Comparison of ENCODE assay signal across 8 cellular contexts in the genomic region with DNA sequence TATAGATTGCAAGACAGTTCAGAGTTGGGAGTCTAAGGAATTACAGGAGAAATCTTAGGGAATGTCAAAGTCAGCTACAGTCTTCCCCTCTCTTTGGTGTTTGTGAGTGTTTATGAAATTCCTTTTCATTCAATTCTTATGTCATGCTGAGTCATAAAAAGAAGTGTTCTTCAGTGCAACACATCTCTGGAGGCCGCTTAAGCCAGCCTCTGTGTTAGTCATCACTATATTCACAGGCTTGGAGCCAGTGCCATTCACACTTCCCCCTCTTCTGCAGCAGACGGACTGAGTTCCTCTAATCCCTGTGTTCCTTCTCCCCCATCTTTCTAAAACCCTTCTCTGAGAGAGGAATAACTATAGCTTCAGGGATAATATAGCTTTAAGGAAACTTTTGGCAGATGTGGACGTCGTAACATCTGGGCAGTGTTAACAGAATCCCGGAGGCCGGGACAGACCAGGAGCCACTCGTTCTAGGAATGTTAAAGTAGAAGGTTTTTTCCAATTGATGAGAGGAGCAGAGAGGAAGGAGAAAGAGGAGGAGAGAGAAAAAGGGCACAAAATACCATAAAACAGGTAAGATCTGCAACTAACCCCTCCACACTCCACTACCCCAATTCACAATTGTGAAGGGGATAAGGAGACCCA. TPM values are rescaled to one million over a fixed set of nuclear protein-coding genes. Genes with fewer than 3 reads are reported as not detected.
DNase-seq lines count a peak whose midpoint lies in the region; ATAC-seq and TF ChIP-seq lines count a peak whose summit lies in the region.

TSS of gene SRPX2 (plus strand) at position 257 of the 645 bp plus-strand sequence. CDS start 2,124 bp downstream, outside the sequence.

- peak within 1 kb of the TSS; percentile 79 for H2BK5ac ChIP-seq in mesenchymal stem cell (ENCODE audit: low read depth, low read length, poor library complexity, severe bottlenecking)

- H2BK120ac ChIP-seq in mesenchymal stem cell (ENCODE audit: low read depth, low read length): peak within 1 kb of the TSS; percentile 34

- 0% methylated on average over 3 of the region's 7 CpGs for WGBS in mesenchymal stem cell

- H3K27ac Mint-ChIP-seq in activated naive CD8-positive, alpha-beta T cell treated with anti-CD3 and anti-CD28 coated beads, Interleukin-2, amount 50 U/mL, for 24 hours: no peak within 1 kb of the TSS

- no peak within 1 kb of the TSS for H3K14ac ChIP-seq in mesenchymal stem cell (ENCODE audit: low read length in 2 of 2)

- H2BK15ac ChIP-seq in mesenchymal stem cell (ENCODE audit: low read depth, poor library complexity, severe bottlenecking): no peak within 1 kb of the TSS

- H3K79me1 ChIP-seq in mesenchymal stem cell (replicated peaks; ENCODE audit: low read length, poor library complexity, severe bottlenecking): no peaks in the 10 kb centered on the region

- POLR2A ChIA-PET in AG04450 (lab: Yijun Ruan, JAX): interaction anchor here (0.6 kb wide), 1 partner anchor 16 kb away, joined by 3 read pairs; no protein-coding TSS in a partner anchor

- peaks cover 8% of the 10 kb centered on the region for H3K27me3 Mint-ChIP-seq in activated naive CD8-positive, alpha-beta T cell treated with anti-CD3 and anti-CD28 coated beads, Interleukin-2, amount 50 U/mL, for 24 hours

- H4K91ac ChIP-seq in mesenchymal stem cell (ENCODE audit: low read length): peak within 1 kb of the TSS; percentile 25

- peak within 1 kb of the TSS in 1 of 2 experiments; percentile 82 for H3K4ac ChIP-seq in mesenchymal stem cell (ENCODE audit: low read depth in 1 of 2, low read length in 2 of 2)

- H3K9ac ChIP-seq in mesenchymal stem cell (ENCODE audit: low read length): peak within 1 kb of the TSS; percentile 94

- CTCF ChIA-PET in AG04450 (lab: Charles Lee): interaction anchor here (0.9 to 2.1 kb wide), 3 partner anchors 11 to 29 kb away, joined by 3 to 7 read pairs (median 5); no protein-coding TSS in a partner anchor

- TF ChIP-seq CTCF in AG04450 (IDR thresholded peaks at IDR 0.05; ENCODE audit: low read depth, low read length) (no peak), brain microvascular endothelial cell (IDR thresholded peaks at IDR 0.05; ENCODE audit: low read depth, low read length, missing control alignments) (no peak)

- H2BK12ac ChIP-seq in mesenchymal stem cell (ENCODE audit: low read length in 2 of 2): no peak within 1 kb of the TSS

- in situ Hi-C loops in brain microvascular endothelial cell (cut with HindIII; ENCODE audit: low pct_ligation_motif_present, low sequenced_read_pairs): no loop called here

- peak within 1 kb of the TSS; percentile 37 to 87 for H3K18ac ChIP-seq in mesenchymal stem cell (ENCODE audit: low read depth in 1 of 2, low read length in 2 of 2)

- peak within 1 kb of the TSS; percentile 94 for H3K27ac ChIP-seq in AG04450 (ENCODE audit: low read depth, low read length)
- peak within 1 kb of the TSS; percentile 79 for H3K27ac ChIP-seq in brain microvascular endothelial cell
- H3K27ac ChIP-seq in mesenchymal stem cell (ENCODE audit: low read length, poor library complexity, severe bottlenecking): peak within 1 kb of the TSS; percentile 88

- H3K9me3 ChIP-seq in AG04450 (ENCODE audit: control insufficient read depth, insufficient read depth, low read length) (no peaks in the 10 kb centered on the region), mesenchymal stem cell (ENCODE audit: control insufficient read depth, low read length) (no peaks in the 10 kb centered on the region)

- no peak within 1 kb of the TSS for H3K23ac ChIP-seq in mesenchymal stem cell (ENCODE audit: low read length in 2 of 2)

- no peak within 1 kb of the TSS for H3K4me3 Mint-ChIP-seq in activated naive CD8-positive, alpha-beta T cell treated with anti-CD3 and anti-CD28 coated beads, Interleukin-2, amount 50 U/mL, for 24 hours

- H3K36me3 Mint-ChIP-seq in activated naive CD8-positive, alpha-beta T cell treated with anti-CD3 and anti-CD28 coated beads, Interleukin-2, amount 50 U/mL, for 24 hours (ENCODE audit: low read depth): no peaks in the 10 kb centered on the region

- H3K36me3 ChIP-seq in brain microvascular endothelial cell (replicated peaks) (no peaks in the 10 kb centered on the region), mesenchymal stem cell (ENCODE audit: control insufficient read depth in 1 of 2, insufficient read depth in 2 of 2, low read depth in 1 of 2, low read length in 2 of 2) (no peaks in the 10 kb centered on the region)

- DNase-seq in AG04450 (ENCODE audit: low read depth, low spot score) (peak; percentile 74), brain microvascular endothelial cell (peak; percentile 81), mesenchymal stem cell (peak; percentile 93), OCI-M2 (lab: John Stamatoyannopoulos, UW; ENCODE audit: unreplicated experiment) (no peak), NCI-H1092 (lab: John Stamatoyannopoulos, UW) (no peak), T-helper 9 cell (no peak)
- DNase-seq in activated naive CD8-positive, alpha-beta T cell treated with anti-CD3 and anti-CD28 coated beads, Interleukin-2, amount 50 U/mL, for 24 hours: no peak

- H3K4me2 ChIP-seq in mesenchymal stem cell (ENCODE audit: low read length, poor library complexity, severe bottlenecking): peak within 1 kb of the TSS; percentile 73

- no peaks in the 10 kb centered on the region for H3K27me3 ChIP-seq in AG04450 (ENCODE audit: control insufficient read depth, insufficient read depth, low read length)
- no peaks in the 10 kb centered on the region for H3K27me3 ChIP-seq in brain microvascular endothelial cell (replicated peaks)
- peaks cover 0 to 34% of the 10 kb centered on the region in 2 experiments for H3K27me3 ChIP-seq in mesenchymal stem cell (ENCODE audit: control insufficient read depth in 1 of 2, insufficient read depth in 1 of 2, low read length in 2 of 2)

- H3K4me1 ChIP-seq in mesenchymal stem cell (ENCODE audit: control insufficient read depth, insufficient read depth, low read depth, low read length): peaks cover 1% of the 10 kb centered on the region

- no peaks in the 10 kb centered on the region for H3K9me3 Mint-ChIP-seq in activated naive CD8-positive, alpha-beta T cell treated with anti-CD3 and anti-CD28 coated beads, Interleukin-2, amount 50 U/mL, for 24 hours

- peak; percentile 75 for ATAC-seq in HG03558 (IDR thresholded peaks at IDR 0.05; ENCODE audit: extremely low read depth, unreplicated experiment)
- no peak for ATAC-seq in activated naive CD8-positive, alpha-beta T cell treated with anti-CD3 and anti-CD28 coated beads, Interleukin-2, amount 50 U/mL, for 24 hours

- H3K4me3 ChIP-seq in AG04450 (ENCODE audit: low read depth, low read length) (peak within 1 kb of the TSS; percentile 65), brain microvascular endothelial cell (ENCODE audit: low read depth, low read length) (peak within 1 kb of the TSS; percentile 68), mesenchymal stem cell (ENCODE audit: insufficient read depth in 1 of 2, low read depth in 1 of 2, low read length in 2 of 2) (peak within 1 kb of the TSS; percentile 51 to 83)

- no peak within 1 kb of the TSS for H2AFZ ChIP-seq in mesenchymal stem cell (ENCODE audit: low read depth, low read length)

- H2AK5ac ChIP-seq in mesenchymal stem cell (ENCODE audit: low read length, severe bottlenecking): no peak within 1 kb of the TSS

- peak within 1 kb of the TSS; percentile 80 for H4K8ac ChIP-seq in mesenchymal stem cell (ENCODE audit: low read length)

- no peaks in the 10 kb centered on the region for H3K4me1 Mint-ChIP-seq in activated naive CD8-positive, alpha-beta T cell treated with anti-CD3 and anti-CD28 coated beads, Interleukin-2, amount 50 U/mL, for 24 hours

RNA-seq across cellular contexts. Expression of gene SRPX2, which starts in this region (rescaled TPM):
- 87.1 and 92.9 TPM in 2 replicates for polyA plus RNA-seq in AG04450 (2011; rRNA removed)
- 49.2 and 73.1 TPM in 2 replicates for polyA minus RNA-seq in AG04450 (2011; rRNA and poly(A)+ RNA removed)
- polyA plus RNA-seq in mesenchymal stem cell (2013, experiment 1 of 2): 205 TPM
- 224 TPM for polyA plus RNA-seq in mesenchymal stem cell (2013, experiment 2 of 2)

Comparison
In these comparisons a context has a peak if more than half of its experiments do, and no peak if none do; other contexts are left out.
1. DNase-seq: peak in AG04450 (single experiment), brain microvascular endothelial cell (single experiment) and mesenchymal stem cell (single experiment); none in OCI-M2 (single experiment), NCI-H1092 (single experiment), activated naive CD8-positive, alpha-beta T cell treated with anti-CD3 and anti-CD28 coated beads, Interleukin-2, amount 50 U/mL, for 24 hours (single experiment) and T-helper 9 cell (single experiment).
2. Peak in every context shown above with its lines, with median percentiles within 50 percentile points of each other: H3K27ac ChIP-seq and H3K4me3 ChIP-seq.